1 cellular context compared by ENCODE assay signal in the genomic region with DNA sequence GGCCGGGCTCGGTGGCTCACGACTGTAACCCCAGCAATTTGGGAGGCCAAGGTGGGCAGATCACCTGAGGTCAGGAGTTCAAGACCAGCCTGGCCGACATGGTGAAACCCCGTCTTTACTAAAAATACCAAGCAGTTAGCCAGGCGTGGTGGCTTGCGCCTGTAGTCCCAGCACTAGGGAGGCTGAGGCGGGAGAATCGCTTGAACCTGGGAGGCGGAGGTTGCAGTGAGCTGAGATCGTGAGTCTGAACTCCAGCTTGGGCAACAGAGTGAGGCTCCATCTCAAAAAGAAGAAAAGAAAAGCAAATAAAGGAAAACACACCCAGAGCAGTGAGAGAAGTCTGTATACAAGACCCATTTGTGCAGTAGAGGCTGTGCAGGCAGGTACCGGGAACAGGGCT.
TF ChIP-seq lines count a peak whose summit lies in the region.

No MANE protein-coding gene starts in this region.

TF ChIP-seq in K562, 482 proteins besides CTCF, POLR2A, EP300 and RAD21:
- TF ChIP-seq, protein P1, sequence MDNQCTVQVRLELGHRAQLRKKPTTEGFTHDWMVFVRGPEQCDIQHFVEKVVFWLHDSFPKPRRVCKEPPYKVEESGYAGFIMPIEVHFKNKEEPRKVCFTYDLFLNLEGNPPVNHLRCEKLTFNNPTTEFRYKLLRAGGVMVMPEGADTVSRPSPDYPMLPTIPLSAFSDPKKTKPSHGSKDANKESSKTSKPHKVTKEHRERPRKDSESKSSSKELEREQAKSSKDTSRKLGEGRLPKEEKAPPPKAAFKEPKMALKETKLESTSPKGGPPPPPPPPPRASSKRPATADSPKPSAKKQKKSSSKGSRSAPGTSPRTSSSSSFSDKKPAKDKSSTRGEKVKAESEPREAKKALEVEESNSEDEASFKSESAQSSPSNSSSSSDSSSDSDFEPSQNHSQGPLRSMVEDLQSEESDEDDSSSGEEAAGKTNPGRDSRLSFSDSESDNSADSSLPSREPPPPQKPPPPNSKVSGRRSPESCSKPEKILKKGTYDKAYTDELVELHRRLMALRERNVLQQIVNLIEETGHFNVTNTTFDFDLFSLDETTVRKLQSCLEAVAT (IDR thresholded peaks at IDR 0.05): peak in 1 of 2 experiments; percentile 76; a peak in 2 of 4 replicates
- 0 out of 2 replicates have a peak, but pooled peaks have one; percentile 19 for TF ChIP-seq POLR2G (IDR thresholded peaks at IDR 0.05; ENCODE audit: low read depth, low read length)
TF ChIP-seq in K562: peak in this region for 2; not testable (repeated sequence) for 480.
